21 cellular contexts compared by ENCODE assay signal in the genomic region with DNA sequence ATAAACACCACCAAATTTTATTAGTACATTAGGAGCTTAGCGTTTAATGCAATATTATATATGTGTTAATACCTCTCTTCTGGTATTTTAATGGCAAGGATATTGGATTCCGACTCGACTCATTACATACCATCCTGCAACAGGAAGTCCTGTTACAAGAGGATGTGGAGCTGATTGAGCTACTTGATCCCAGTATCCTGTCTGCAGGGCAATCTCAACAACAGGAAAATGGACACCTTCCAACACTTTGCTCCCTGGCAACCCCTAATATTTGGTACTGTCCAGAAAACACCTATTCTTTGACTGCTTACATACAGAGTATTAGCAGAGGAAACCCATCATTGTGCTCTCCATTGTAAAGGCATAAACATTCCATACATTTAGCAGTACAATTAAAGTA. TPM values are rescaled to one million over a fixed set of nuclear protein-coding genes. Genes with fewer than 3 reads are reported as not detected.
DNase-seq lines count a peak whose midpoint lies in the region; ATAC-seq and TF ChIP-seq lines count a peak whose summit lies in the region.
"Had no signal": no experiment of that assay in that cellular context is flagged by ENCODE, and none has a peak within 500 bp of the region (broad histone marks: within the 10 kb centered on the region; RNA-seq: fewer than 3 reads in every experiment).

No MANE protein-coding gene starts in this region.

- peaks cover 30% of the 10 kb centered on the region for H3K36me3 ChIP-seq in right atrium auricular region
- H3K36me3 ChIP-seq in upper lobe of right lung, result peaks cover 63% of the 10 kb centered on the region

- TF ChIP-seq CTCF in right atrium auricular region (IDR thresholded peaks at IDR 0.05) (no peak), RWPE1 (conservative IDR thresholded peaks at IDR 0.05; ENCODE audit: low read depth) (no peak), upper lobe of right lung (IDR thresholded peaks at IDR 0.05) (no peak)

- intact Hi-C loops in Right ventricle myocardium superior (cut with DNase I), result no loop called here
- intact Hi-C loops in left ventricle myocardium superior (cut with micrococcal nuclease), result no loop called here
- intact Hi-C loops in upper lobe of right lung (cut with DNase I), result no loop called here

- POLR2A ChIA-PET in RWPE1 (lab: Yijun Ruan, JAX; ENCODE audit: low non-redundant PET), result no interaction called here

- H3K4me1 ChIP-seq in right atrium auricular region (peaks cover 0 to 33% of the 10 kb centered on the region in 2 donors), upper lobe of right lung (no peaks in the 10 kb centered on the region)

- DNase-seq in Right ventricle myocardium superior (no peak), right atrium auricular region (ENCODE audit: low spot score) (no peak), RWPE1 (ENCODE audit: low spot score) (peak; percentile 5), left ventricle myocardium superior (no peak), upper lobe of right lung (no peak), SK-N-DZ (ENCODE audit: low spot score) (no peak)
- DNase-seq: ACHN; activated CD8-positive, alpha-beta memory T cell treated with anti-CD3 and anti-CD28 coated beads for 24 hours; adrenal gland; CD4-positive, alpha-beta T cell; H9; kidney; NCI-H1417; pancreas; spleen; stimulated activated naive CD4-positive, alpha-beta T cell treated with Interleukin-2 at 50 U/mL for 16 hours had no signal

- no peaks in the 10 kb centered on the region for H3K27me3 ChIP-seq in right atrium auricular region
- H3K27me3 ChIP-seq in upper lobe of right lung, result no peaks in the 10 kb centered on the region
- H3K27me3 ChIP-seq: adrenal gland, pancreas, spleen had no signal

- CTCF ChIA-PET in RWPE1 (lab: Yijun Ruan, JAX), result interaction anchor here (0.6 to 1.1 kb wide), 2 partner anchors 88 to 190 kb away, joined by 3 read pairs; a partner anchor contains a TSS

- H3K9me3 ChIP-seq in right atrium auricular region (no peaks in the 10 kb centered on the region), upper lobe of right lung (no peaks in the 10 kb centered on the region)
- H3K9me3 ChIP-seq: adrenal gland, pancreas, spleen had no signal

- ATAC-seq in Right ventricle myocardium superior (ENCODE audit: poor library complexity) (peak; percentile 77), left ventricle myocardium superior (peak; percentile 75), upper lobe of right lung (no peak), HG03025 (IDR thresholded peaks at IDR 0.05; ENCODE audit: low FRiP score, unreplicated experiment) (no peak), GM18870 (IDR thresholded peaks at IDR 0.05; ENCODE audit: unreplicated experiment) (no peak)
- ATAC-seq: K562, pancreas, WTC11 had no signal

- H3K4me3 ChIP-seq in right atrium auricular region (no peak overlapping the region), upper lobe of right lung (no peak overlapping the region)
- H3K4me3 ChIP-seq: adrenal gland, K562, pancreas, spleen had no signal

- H3K27ac ChIP-seq in right atrium auricular region (no peak overlapping the region), RWPE1 (no peak overlapping the region), upper lobe of right lung (peak overlapping the region; percentile 65)
- H3K27ac ChIP-seq: epithelial cell of prostate, pancreas, spleen had no signal

RNA-seq across cellular contexts. Expression of a gene that starts 45.2 kb away (rescaled TPM):
- 55.5 TPM for total RNA-seq in Right ventricle myocardium superior
- total RNA-seq in right atrium auricular region, result 10 to 100 TPM; 66.6 to 69.8 TPM
- total RNA-seq in left ventricle myocardium superior, result 59.0 TPM
- total RNA-seq in upper lobe of right lung, result 69.9 TPM
- polyA plus RNA-seq in SK-N-DZ (2014; cell fraction: cytosol; rRNA removed), result 92.2 and 93.8 TPM in 2 replicates
- polyA plus RNA-seq in SK-N-DZ (2014; cell fraction: nucleus; rRNA removed), result 72.4 and 76.2 TPM in 2 replicates

RNA-seq across cellular contexts. Expression of a gene that starts 45.5 kb away (rescaled TPM):
- 22.7 TPM for total RNA-seq in Right ventricle myocardium superior
- 10 to 100 TPM; 15.8 to 16.9 TPM for total RNA-seq in right atrium auricular region
- total RNA-seq in left ventricle myocardium superior, result 23.5 TPM
- total RNA-seq in upper lobe of right lung, result 28.8 TPM
- 8.5 and 10.7 TPM in 2 replicates for polyA plus RNA-seq in SK-N-DZ (2014; cell fraction: cytosol; rRNA removed)
- 9.6 and 16.9 TPM in 2 replicates for polyA plus RNA-seq in SK-N-DZ (2014; cell fraction: nucleus; rRNA removed)

Comparison
In these comparisons a context has a peak if more than half of its experiments do, and no peak if none do; other contexts are left out.
1. ATAC-seq: peak in Right ventricle myocardium superior (single experiment) and left ventricle myocardium superior (single experiment); none in upper lobe of right lung (single experiment), HG03025 (single experiment) and GM18870 (single experiment).